Comparison of ENCODE assay signal across 1 cellular context in the genomic region with DNA sequence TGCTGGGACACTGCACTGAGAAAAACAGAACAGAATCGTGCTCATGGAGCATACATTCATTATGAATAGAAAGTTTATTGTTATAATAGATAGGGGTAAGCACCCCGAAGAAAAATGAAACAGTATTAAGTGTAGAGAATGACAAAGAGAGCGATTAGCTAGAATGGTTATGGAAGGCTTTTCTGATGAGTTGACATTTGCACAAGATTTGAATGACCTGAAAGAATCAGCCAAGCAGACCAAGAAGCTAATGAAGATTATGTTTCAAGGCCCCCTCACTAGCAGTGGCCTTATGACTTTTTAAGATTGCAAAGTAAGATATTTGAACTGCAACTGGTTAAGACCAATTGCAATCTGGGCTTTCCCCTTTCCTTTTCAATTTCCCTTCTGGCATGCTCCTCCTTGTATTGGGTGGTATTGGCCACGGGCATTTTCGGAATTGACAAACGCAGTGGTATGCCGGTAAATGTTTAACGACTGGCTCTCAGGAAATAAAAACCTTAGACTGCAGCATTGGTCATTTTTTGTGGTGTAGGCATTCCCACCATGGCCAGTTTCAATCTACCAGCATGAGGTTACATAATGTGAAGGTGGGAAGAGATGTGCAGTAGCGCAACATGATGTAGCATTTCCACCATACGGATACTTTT.
TF ChIP-seq lines count a peak whose summit lies in the region.

No MANE protein-coding gene starts in this region.

TF ChIP-seq in GM23338, 12 proteins besides CTCF, POLR2A, EP300 and RAD21 (continued from another document):
- TF ChIP-seq, protein P1, sequence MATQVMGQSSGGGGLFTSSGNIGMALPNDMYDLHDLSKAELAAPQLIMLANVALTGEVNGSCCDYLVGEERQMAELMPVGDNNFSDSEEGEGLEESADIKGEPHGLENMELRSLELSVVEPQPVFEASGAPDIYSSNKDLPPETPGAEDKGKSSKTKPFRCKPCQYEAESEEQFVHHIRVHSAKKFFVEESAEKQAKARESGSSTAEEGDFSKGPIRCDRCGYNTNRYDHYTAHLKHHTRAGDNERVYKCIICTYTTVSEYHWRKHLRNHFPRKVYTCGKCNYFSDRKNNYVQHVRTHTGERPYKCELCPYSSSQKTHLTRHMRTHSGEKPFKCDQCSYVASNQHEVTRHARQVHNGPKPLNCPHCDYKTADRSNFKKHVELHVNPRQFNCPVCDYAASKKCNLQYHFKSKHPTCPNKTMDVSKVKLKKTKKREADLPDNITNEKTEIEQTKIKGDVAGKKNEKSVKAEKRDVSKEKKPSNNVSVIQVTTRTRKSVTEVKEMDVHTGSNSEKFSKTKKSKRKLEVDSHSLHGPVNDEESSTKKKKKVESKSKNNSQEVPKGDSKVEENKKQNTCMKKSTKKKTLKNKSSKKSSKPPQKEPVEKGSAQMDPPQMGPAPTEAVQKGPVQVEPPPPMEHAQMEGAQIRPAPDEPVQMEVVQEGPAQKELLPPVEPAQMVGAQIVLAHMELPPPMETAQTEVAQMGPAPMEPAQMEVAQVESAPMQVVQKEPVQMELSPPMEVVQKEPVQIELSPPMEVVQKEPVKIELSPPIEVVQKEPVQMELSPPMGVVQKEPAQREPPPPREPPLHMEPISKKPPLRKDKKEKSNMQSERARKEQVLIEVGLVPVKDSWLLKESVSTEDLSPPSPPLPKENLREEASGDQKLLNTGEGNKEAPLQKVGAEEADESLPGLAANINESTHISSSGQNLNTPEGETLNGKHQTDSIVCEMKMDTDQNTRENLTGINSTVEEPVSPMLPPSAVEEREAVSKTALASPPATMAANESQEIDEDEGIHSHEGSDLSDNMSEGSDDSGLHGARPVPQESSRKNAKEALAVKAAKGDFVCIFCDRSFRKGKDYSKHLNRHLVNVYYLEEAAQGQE (IDR thresholded peaks at IDR 0.05; ENCODE audit: unreplicated experiment) = no peak
